ENCODE assay signal across 8 cellular contexts in the genomic region with DNA sequence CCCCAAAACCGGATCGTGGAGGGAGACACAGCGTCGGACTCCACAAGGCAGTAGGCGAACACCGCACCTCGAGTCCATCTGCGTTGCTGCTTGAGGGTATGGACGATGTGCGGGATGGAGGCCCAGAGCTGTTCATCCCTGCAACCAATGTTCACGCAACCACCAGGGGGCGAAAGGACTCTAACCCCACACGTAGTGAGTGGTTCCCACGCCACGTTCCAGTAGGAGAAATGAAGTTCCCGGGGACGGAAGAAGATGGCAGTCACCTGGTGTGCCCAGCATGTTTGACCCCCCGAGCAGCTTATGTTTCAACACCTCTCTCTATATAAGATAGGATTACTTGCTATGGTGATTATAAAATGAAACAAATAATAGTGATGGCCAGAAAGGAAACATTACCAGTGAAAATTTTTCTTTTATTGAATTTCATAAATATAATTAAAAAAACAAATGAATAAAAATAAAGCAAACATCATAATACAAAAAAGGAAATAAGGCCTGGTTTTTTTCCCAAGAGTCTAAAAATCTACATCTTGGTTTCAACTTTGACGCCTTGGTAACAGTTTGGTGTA.
DNase-seq lines count a peak whose midpoint lies in the region; ATAC-seq and TF ChIP-seq lines count a peak whose summit lies in the region.

No MANE protein-coding gene starts in this region.

- no peaks in the 10 kb centered on the region for H3K4me1 ChIP-seq in neural progenitor cell
- no peaks in the 10 kb centered on the region for H3K4me1 ChIP-seq in thoracic aorta (ENCODE audit: control insufficient read depth in 1 of 2, low read depth in 2 of 2)

- ATAC-seq in thoracic aorta (ENCODE audit: insufficient number of reproducible peaks, low FRiP score, low read depth) (no peak), GM18502 (IDR thresholded peaks at IDR 0.05; ENCODE audit: poor library complexity, unreplicated experiment) (no peak)

- no peaks in the 10 kb centered on the region for H4K20me1 ChIP-seq in neural progenitor cell (ENCODE audit: low read depth)

- H3K36me3 ChIP-seq in neural progenitor cell (no peaks in the 10 kb centered on the region), thoracic aorta (no peaks in the 10 kb centered on the region)

- peaks cover 12% of the 10 kb centered on the region for H3K27me3 Mint-ChIP-seq in neural progenitor cell (ENCODE audit: insufficient read depth, low read depth)

- H3K9me3 Mint-ChIP-seq in neural progenitor cell: peaks cover 7% of the 10 kb centered on the region

- H2AFZ ChIP-seq in neural progenitor cell (replicated peaks): no peak overlapping the region

- H3K27ac ChIP-seq in neural progenitor cell: no peak overlapping the region
- no peak overlapping the region for H3K27ac ChIP-seq in thoracic aorta

- H3K4me2 ChIP-seq in neural progenitor cell: no peak overlapping the region

- no peaks in the 10 kb centered on the region for H3K36me3 Mint-ChIP-seq in neural progenitor cell

- H3K27ac Mint-ChIP-seq in neural progenitor cell: no peak overlapping the region

- no peaks in the 10 kb centered on the region for H3K79me2 ChIP-seq in neural progenitor cell (ENCODE audit: low read depth)

- peaks cover 8% of the 10 kb centered on the region for H3K27me3 ChIP-seq in neural progenitor cell
- H3K27me3 ChIP-seq in thoracic aorta (replicated peaks; ENCODE audit: insufficient read depth): no peaks in the 10 kb centered on the region

- H3K4me3 ChIP-seq in AG09309 (ENCODE audit: control insufficient read depth, low read depth, low read length) (no peak overlapping the region), fibroblast of mammary gland (ENCODE audit: control insufficient read depth, low read depth, low read length) (no peak overlapping the region), neural progenitor cell (no peak overlapping the region), thoracic aorta (no peak overlapping the region)

- no peak overlapping the region for H3K4me3 Mint-ChIP-seq in neural progenitor cell

- H3K4me1 Mint-ChIP-seq in neural progenitor cell: peaks cover 22% of the 10 kb centered on the region

- DNase-seq in AG09309 (ENCODE audit: low read depth): peak; percentile 46
- peak; percentile 23 for DNase-seq in GM19240 (ENCODE audit: insufficient read length, low spot score)
- DNase-seq in NCI-H524 treated with DMSO at 0.1 percent for 48 hours (lab: John Stamatoyannopoulos, UW): peak; percentile 12
- DNase-seq in activated T-cell treated with anti-CD3 and anti-CD28 coated beads for 1 hour (ENCODE audit: low read depth): peak; percentile 37
- peak; percentile 82 for DNase-seq in fibroblast of mammary gland (ENCODE audit: low read depth)
- peak; percentile 89 for DNase-seq in neural progenitor cell (ENCODE audit: low spot score)
- DNase-seq in thoracic aorta (ENCODE audit: low spot score): peak; percentile 19

- no peaks in the 10 kb centered on the region for H3K9me3 ChIP-seq in neural progenitor cell (ENCODE audit: low read depth)
- H3K9me3 ChIP-seq in thoracic aorta: no peaks in the 10 kb centered on the region

- no peaks in the 10 kb centered on the region for H3F3A ChIP-seq in neural progenitor cell (ENCODE audit: low read depth)

- no peak overlapping the region for H3K9ac ChIP-seq in neural progenitor cell

- TF ChIP-seq CTCF in AG09309 (IDR thresholded peaks at IDR 0.05; ENCODE audit: control insufficient read depth, insufficient read depth, low read depth, low read length, missing control alignments) (peak; percentile 80), fibroblast of mammary gland (conservative IDR thresholded peaks at IDR 0.05; ENCODE audit: control insufficient read depth, insufficient read depth, low read depth, low read length) (peak; percentile 82), neural progenitor cell (IDR thresholded peaks at IDR 0.05) (peak; percentile 81), thoracic aorta (IDR thresholded peaks at IDR 0.05) (peak; percentile 59)

Comparison
In these comparisons a context has a peak if more than half of its experiments do, and no peak if none do; other contexts are left out.
1. DNase-seq: peak in every context shown above with its lines; median percentile 89 in neural progenitor cell; 82 in fibroblast of mammary gland; 46 in AG09309; 37 in activated T-cell treated with anti-CD3 and anti-CD28 coated beads for 1 hour; 23 in GM19240; 19 in thoracic aorta; 12 in NCI-H524 treated with DMSO at 0.1 percent for 48 hours.